Comparison of ENCODE assay signal across 9 cellular contexts in the genomic region with DNA sequence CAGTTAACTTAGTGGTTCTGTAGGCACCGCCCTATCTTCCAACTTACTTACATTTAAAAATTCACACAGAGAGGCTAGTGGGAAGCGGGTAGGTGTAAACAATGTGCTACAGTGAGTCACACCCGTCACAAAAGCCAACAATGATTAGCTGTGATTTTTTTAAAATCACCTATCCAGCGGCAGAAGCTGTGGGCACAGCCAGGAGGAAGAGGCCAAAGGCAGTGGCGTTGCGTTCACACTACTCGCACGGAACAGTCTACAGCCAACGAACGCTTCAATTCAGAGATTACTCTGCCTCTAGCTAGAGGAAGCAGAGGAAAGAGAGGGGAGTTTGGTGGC. TPM values are rescaled to one million over a fixed set of nuclear protein-coding genes. Genes with fewer than 3 reads are reported as not detected.
DNase-seq lines count a peak whose midpoint lies in the region; ATAC-seq lines count a peak whose summit lies in the region.
"Had no signal": no experiment of that assay in that cellular context is flagged by ENCODE, and none has a peak within 500 bp of the region (broad histone marks: within the 10 kb centered on the region; RNA-seq: fewer than 3 reads in every experiment).

No MANE protein-coding gene starts in this region.

- peak; percentile 94 for DNase-seq in COR-L47 (lab: John Stamatoyannopoulos, UW)
- DNase-seq in activated T-helper 2 cell treated with anti-CD3 and anti-CD28 coated beads, Interferon-gamma antibody, Interleukin-2, Interleukin-4, amounts not matched to agents 10 μg/mL and 5 μg/mL and 100 μg/mL, durations not matched to agents 14 hours and 24 hours and 36 hours (ENCODE audit: low spot score): no peak
- DNase-seq in stimulated activated effector memory CD8-positive, alpha-beta T cell treated with anti-CD3 and anti-CD28 coated beads, Interleukin-12 subunit alpha, Interleukin-12 subunit beta, amount 100 ng/mL, for 72 hours (ENCODE audit: low spot score in 2 of 2): no peak
- no peak for DNase-seq in NCI-H1694 (lab: John Stamatoyannopoulos, UW)
- no peak for DNase-seq in KG1 (lab: John Stamatoyannopoulos, UW)

- no peaks in the 10 kb centered on the region for H3K9me3 ChIP-seq in iPS-15b (ENCODE audit: control insufficient read depth, insufficient read depth, low read length)

- H3K36me3 ChIP-seq in iPS-15b (ENCODE audit: control insufficient read depth, insufficient read depth, low read length): no peaks in the 10 kb centered on the region

- H3K9ac ChIP-seq in iPS-15b (ENCODE audit: low read depth, low read length): peak overlapping the region; percentile 39

- peak overlapping the region; percentile 79 for H3K4me3 ChIP-seq in iPS-15b (ENCODE audit: low read depth, low read length)

- H3K4me3 Mint-ChIP-seq in activated T-helper 2 cell treated with anti-CD3 and anti-CD28 coated beads, Interferon-gamma antibody, Interleukin-2, Interleukin-4, amounts not matched to agents 10 μg/mL and 5 μg/mL and 100 μg/mL, durations not matched to agents 14 hours and 24 hours and 36 hours (ENCODE audit: low read depth): peak overlapping the region; percentile 76
- peak overlapping the region; percentile 58 for H3K4me3 Mint-ChIP-seq in stimulated activated effector memory CD8-positive, alpha-beta T cell treated with anti-CD3 and anti-CD28 coated beads, Interleukin-12 subunit alpha, Interleukin-12 subunit beta, amount 100 ng/mL, for 72 hours

- intact Hi-C loops in activated T-helper 2 cell treated with anti-CD3 and anti-CD28 coated beads, Interferon-gamma antibody, Interleukin-2, Interleukin-4, amounts not matched to agents 10 μg/mL and 5 μg/mL and 100 μg/mL, durations not matched to agents 14 hours and 24 hours and 36 hours (cut with micrococcal nuclease): loop anchor here (10.0 kb wide), 1 partner anchor 950 kb away; a partner anchor contains a TSS

- ATAC-seq in GM21360 (IDR thresholded peaks at IDR 0.05; ENCODE audit: unreplicated experiment): peak; percentile 40
- peak; percentile 21 for ATAC-seq in HG03558 (IDR thresholded peaks at IDR 0.05; ENCODE audit: extremely low read depth, unreplicated experiment)
- peak; percentile 53 for ATAC-seq in stimulated activated effector memory CD8-positive, alpha-beta T cell treated with anti-CD3 and anti-CD28 coated beads, Interleukin-12 subunit alpha, Interleukin-12 subunit beta, amount 100 ng/mL, for 72 hours

- peaks cover 58% of the 10 kb centered on the region for H3K27me3 Mint-ChIP-seq in activated T-helper 2 cell treated with anti-CD3 and anti-CD28 coated beads, Interferon-gamma antibody, Interleukin-2, Interleukin-4, amounts not matched to agents 10 μg/mL and 5 μg/mL and 100 μg/mL, durations not matched to agents 14 hours and 24 hours and 36 hours (ENCODE audit: low read depth)

- H3K36me3 Mint-ChIP-seq in activated T-helper 2 cell treated with anti-CD3 and anti-CD28 coated beads, Interferon-gamma antibody, Interleukin-2, Interleukin-4, amounts not matched to agents 10 μg/mL and 5 μg/mL and 100 μg/mL, durations not matched to agents 14 hours and 24 hours and 36 hours (ENCODE audit: low read depth): no peaks in the 10 kb centered on the region
- no peaks in the 10 kb centered on the region for H3K36me3 Mint-ChIP-seq in stimulated activated effector memory CD8-positive, alpha-beta T cell treated with anti-CD3 and anti-CD28 coated beads, Interleukin-12 subunit alpha, Interleukin-12 subunit beta, amount 100 ng/mL, for 72 hours

- H3K4me1 ChIP-seq in iPS-15b (ENCODE audit: control insufficient read depth, insufficient read depth, low read length): peaks cover 8% of the 10 kb centered on the region

- peaks cover 27% of the 10 kb centered on the region for H3K4me1 Mint-ChIP-seq in activated T-helper 2 cell treated with anti-CD3 and anti-CD28 coated beads, Interferon-gamma antibody, Interleukin-2, Interleukin-4, amounts not matched to agents 10 μg/mL and 5 μg/mL and 100 μg/mL, durations not matched to agents 14 hours and 24 hours and 36 hours (ENCODE audit: low read depth)
- H3K4me1 Mint-ChIP-seq in stimulated activated effector memory CD8-positive, alpha-beta T cell treated with anti-CD3 and anti-CD28 coated beads, Interleukin-12 subunit alpha, Interleukin-12 subunit beta, amount 100 ng/mL, for 72 hours: peaks cover 12% of the 10 kb centered on the region

- no peaks in the 10 kb centered on the region for H3K9me3 Mint-ChIP-seq in activated T-helper 2 cell treated with anti-CD3 and anti-CD28 coated beads, Interferon-gamma antibody, Interleukin-2, Interleukin-4, amounts not matched to agents 10 μg/mL and 5 μg/mL and 100 μg/mL, durations not matched to agents 14 hours and 24 hours and 36 hours
- H3K9me3 Mint-ChIP-seq in stimulated activated effector memory CD8-positive, alpha-beta T cell treated with anti-CD3 and anti-CD28 coated beads, Interleukin-12 subunit alpha, Interleukin-12 subunit beta, amount 100 ng/mL, for 72 hours: peaks cover 4% of the 10 kb centered on the region

- no peak overlapping the region for H3K27ac Mint-ChIP-seq in activated T-helper 2 cell treated with anti-CD3 and anti-CD28 coated beads, Interferon-gamma antibody, Interleukin-2, Interleukin-4, amounts not matched to agents 10 μg/mL and 5 μg/mL and 100 μg/mL, durations not matched to agents 14 hours and 24 hours and 36 hours
- H3K27ac Mint-ChIP-seq in stimulated activated effector memory CD8-positive, alpha-beta T cell treated with anti-CD3 and anti-CD28 coated beads, Interleukin-12 subunit alpha, Interleukin-12 subunit beta, amount 100 ng/mL, for 72 hours: no peak overlapping the region

- peaks cover 25% of the 10 kb centered on the region for H3K27me3 ChIP-seq in iPS-15b (ENCODE audit: control insufficient read depth, insufficient read depth, low read length)

RNA-seq across cellular contexts. Expression of a gene that starts 2.5 kb away (rescaled TPM):
- not detected in 2 replicates for total RNA-seq in activated T-helper 2 cell treated with anti-CD3 and anti-CD28 coated beads, Interferon-gamma antibody, Interleukin-2, Interleukin-4, amounts not matched to agents 10 μg/mL and 5 μg/mL and 100 μg/mL, durations not matched to agents 14 hours and 24 hours and 36 hours
- total RNA-seq: T-helper 1 cell treated with Interleukin-12 subunit alpha and Interleukin-12 subunit beta and Interleukin-4 antibody, amounts not matched to agents 30 ng/mL and 1 ng/mL, for 36 hours had no signal
